ENCODE assay signal across 9 cellular contexts in the genomic region with DNA sequence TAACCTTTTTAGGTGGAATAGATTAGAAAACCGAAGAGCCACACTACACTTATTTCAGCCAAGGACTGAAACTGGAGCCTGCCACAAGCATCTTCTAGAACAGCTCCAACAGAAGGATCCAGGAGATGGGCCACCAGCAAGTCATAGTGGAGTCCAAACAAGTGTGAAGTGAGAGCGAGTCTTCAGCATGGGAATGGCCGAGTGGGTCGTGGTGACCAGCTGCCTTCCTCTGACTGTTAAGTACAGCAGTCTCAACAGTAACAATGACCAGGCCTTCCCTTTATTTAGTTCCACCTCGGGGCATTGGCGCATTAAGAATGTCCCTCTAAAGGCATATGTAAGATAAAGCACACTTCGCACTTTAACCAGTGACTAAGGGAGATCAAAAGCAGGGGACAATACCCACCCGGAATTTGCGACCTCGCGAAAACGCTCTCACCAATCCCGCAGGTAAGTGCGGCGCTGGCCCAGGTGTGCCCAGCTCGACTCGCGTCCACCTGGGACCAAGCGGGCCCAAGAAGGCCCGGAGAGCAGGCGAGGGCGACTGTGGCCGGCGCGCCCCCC. TPM values are rescaled to one million over a fixed set of nuclear protein-coding genes. Genes with fewer than 3 reads are reported as not detected.
DNase-seq lines count a peak whose midpoint lies in the region; ATAC-seq and TF ChIP-seq lines count a peak whose summit lies in the region.
"Had no signal": no experiment of that assay in that cellular context is flagged by ENCODE, and none has a peak within 500 bp of the region (broad histone marks: within the 10 kb centered on the region; RNA-seq: fewer than 3 reads in every experiment).

No MANE protein-coding gene starts in this region.

- H3K36me3 Mint-ChIP-seq in central memory CD8-positive, alpha-beta T cell (ENCODE audit: insufficient read depth): peaks cover 2% of the 10 kb centered on the region

- no peak for ATAC-seq in central memory CD8-positive, alpha-beta T cell (replicated peaks; ENCODE audit: extremely low read depth, poor library complexity, severe bottlenecking)
- no peak for ATAC-seq in HG02852 (IDR thresholded peaks at IDR 0.05; ENCODE audit: unreplicated experiment)

- peak overlapping the region; percentile 42 for H3K27ac Mint-ChIP-seq in central memory CD8-positive, alpha-beta T cell (ENCODE audit: low read depth)

- DNase-seq in NCI-H748 (lab: John Stamatoyannopoulos, UW; ENCODE audit: unreplicated experiment) (peak; percentile 43), NCI-H748 treated with DMSO at 0.1 percent for 48 hours (lab: John Stamatoyannopoulos, UW) (no peak), mesenchymal stem cell (no peak), testis (peak; percentile 63), Kasumi-1 (lab: John Stamatoyannopoulos, UW) (no peak), OCI-M1 (lab: John Stamatoyannopoulos, UW) (no peak)
- no peak for DNase-seq in central memory CD8-positive, alpha-beta T cell (ENCODE audit: low spot score in 2 of 2)
- DNase-seq: NCI-H82 had no signal

- H3K18ac ChIP-seq in mesenchymal stem cell (ENCODE audit: low read depth in 1 of 2, low read length in 2 of 2): no peak overlapping the region

- peak overlapping the region in 1 of 2 experiments; percentile 78 for H3K4me3 ChIP-seq in mesenchymal stem cell (ENCODE audit: insufficient read depth in 1 of 2, low read depth in 1 of 2, low read length in 2 of 2)
- H3K4me3 ChIP-seq in testis: peak overlapping the region; percentile 88 to 95

- H3K14ac ChIP-seq in mesenchymal stem cell (ENCODE audit: low read length in 2 of 2): no peak overlapping the region

- H3K4me3 Mint-ChIP-seq in central memory CD8-positive, alpha-beta T cell: peak overlapping the region; percentile 63

- no peak overlapping the region for H3K4ac ChIP-seq in mesenchymal stem cell (ENCODE audit: low read depth in 1 of 2, low read length in 2 of 2)

- H3K36me3 ChIP-seq in mesenchymal stem cell (ENCODE audit: control insufficient read depth in 1 of 2, insufficient read depth in 2 of 2, low read depth in 1 of 2, low read length in 2 of 2) (peaks cover 0 to 5% of the 10 kb centered on the region in 2 experiments), testis (ENCODE audit: low read depth, missing control alignments) (no peaks in the 10 kb centered on the region)

- H3K4me1 Mint-ChIP-seq in central memory CD8-positive, alpha-beta T cell: peaks cover 7% of the 10 kb centered on the region

- peaks cover 17 to 45% of the 10 kb centered on the region in 2 experiments for H3K27me3 ChIP-seq in mesenchymal stem cell (ENCODE audit: control insufficient read depth in 1 of 2, insufficient read depth in 1 of 2, low read length in 2 of 2)
- H3K27me3 ChIP-seq in testis: no peaks in the 10 kb centered on the region

- H3K27ac ChIP-seq in mesenchymal stem cell (ENCODE audit: low read length, poor library complexity, severe bottlenecking): no peak overlapping the region
- peak overlapping the region; percentile 79 to 96 for H3K27ac ChIP-seq in testis

- TF ChIP-seq POLR2A in testis (IDR thresholded peaks at IDR 0.05): no peak

- peaks cover 12% of the 10 kb centered on the region for H3K4me1 ChIP-seq in mesenchymal stem cell (ENCODE audit: control insufficient read depth, insufficient read depth, low read depth, low read length)
- no peaks in the 10 kb centered on the region for H3K4me1 ChIP-seq in testis

- no peak overlapping the region for H2AK5ac ChIP-seq in mesenchymal stem cell (ENCODE audit: low read length, severe bottlenecking)

- no peak for TF ChIP-seq CTCF in testis (IDR thresholded peaks at IDR 0.05)

- H3K9me3 ChIP-seq in mesenchymal stem cell (ENCODE audit: control insufficient read depth, low read length): no peaks in the 10 kb centered on the region
- H3K9me3 ChIP-seq in testis: no peaks in the 10 kb centered on the region

- no peak overlapping the region for H2BK15ac ChIP-seq in mesenchymal stem cell (ENCODE audit: low read depth, poor library complexity, severe bottlenecking)

- no peak overlapping the region for H3K9ac ChIP-seq in mesenchymal stem cell (ENCODE audit: low read length)

- H3K23ac ChIP-seq in mesenchymal stem cell (ENCODE audit: low read length in 2 of 2): no peak overlapping the region

- H3K27me3 Mint-ChIP-seq in central memory CD8-positive, alpha-beta T cell: peaks cover 20% of the 10 kb centered on the region

- no peak overlapping the region for H2BK12ac ChIP-seq in mesenchymal stem cell (ENCODE audit: low read length in 2 of 2)

- no peak overlapping the region for H3K4me2 ChIP-seq in mesenchymal stem cell (ENCODE audit: low read length, poor library complexity, severe bottlenecking)

- H2BK5ac ChIP-seq in mesenchymal stem cell (ENCODE audit: low read depth, low read length, poor library complexity, severe bottlenecking): no peak overlapping the region

- H4K91ac ChIP-seq in mesenchymal stem cell (ENCODE audit: low read length): no peak overlapping the region

- H4K8ac ChIP-seq in mesenchymal stem cell (ENCODE audit: low read length): peak overlapping the region; percentile 36

- no peak overlapping the region for H2AFZ ChIP-seq in mesenchymal stem cell (ENCODE audit: low read depth, low read length)

- intact Hi-C loops in testis (cut with DNase I; ENCODE audit: low total_unique reads): no loop called here

- 25% methylated on average over 23 of the region's 25 CpGs for WGBS in mesenchymal stem cell
- WGBS in testis, 2 donors: 20 to 23% methylated on average over 22 to 25 of the region's 25 CpGs

- no peak overlapping the region for H2BK120ac ChIP-seq in mesenchymal stem cell (ENCODE audit: low read depth, low read length)

- H3K9me3 Mint-ChIP-seq in central memory CD8-positive, alpha-beta T cell: no peaks in the 10 kb centered on the region

- H3K79me1 ChIP-seq in mesenchymal stem cell (replicated peaks; ENCODE audit: low read length, poor library complexity, severe bottlenecking): no peaks in the 10 kb centered on the region

RNA-seq across cellular contexts. Expression of a gene that starts 1.1 kb away (rescaled TPM):
- polyA plus RNA-seq in mesenchymal stem cell (2013, experiment 1 of 2): 0.07 TPM
- 0.21 TPM for polyA plus RNA-seq in mesenchymal stem cell (2013, experiment 2 of 2)
- 10 to 100 TPM; 46.2 to 50.9 TPM for total RNA-seq in testis
- polyA plus RNA-seq in testis (ENCODE audit: insufficient read depth, low read depth, low replicate concordance): 26.6 TPM

Comparison
In these comparisons a context has a peak if more than half of its experiments do, and no peak if none do; other contexts are left out.
1. DNase-seq: peak in NCI-H748 (single experiment) and testis (single experiment); none in NCI-H748 treated with DMSO at 0.1 percent for 48 hours (single experiment), central memory CD8-positive, alpha-beta T cell (0 of 2), mesenchymal stem cell (single experiment), Kasumi-1 (0 of 2) and OCI-M1 (single experiment).